Comparison of ENCODE assay signal across 1 cellular context in the genomic region with DNA sequence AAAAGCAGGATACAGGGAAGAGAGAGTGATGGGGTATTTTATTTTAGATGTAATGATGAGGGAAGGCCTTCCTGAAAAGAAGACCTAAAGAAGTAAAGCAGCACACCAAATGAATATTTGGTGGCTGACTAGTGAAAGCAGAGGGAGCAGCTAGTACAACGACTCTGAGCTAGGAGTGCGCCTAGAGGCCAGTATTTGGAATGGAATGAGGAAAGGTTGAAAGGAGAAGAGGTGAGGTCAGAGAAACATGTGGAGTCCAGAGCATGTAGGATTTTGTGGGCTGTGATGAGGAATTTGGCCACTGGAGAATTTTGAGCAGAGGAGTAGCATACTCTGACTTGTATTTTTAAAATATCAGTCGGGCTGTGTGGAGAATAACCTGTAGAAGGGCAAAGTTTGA.
TF ChIP-seq lines count a peak whose summit lies in the region.

No MANE protein-coding gene starts in this region.

TF ChIP-seq in IMR-90, 13 proteins besides CTCF, POLR2A, EP300 and RAD21:
- TF ChIP-seq MAFK (IDR thresholded peaks at IDR 0.05; ENCODE audit: low read depth, low read length) (no peak), CEBPB (IDR thresholded peaks at IDR 0.05; ENCODE audit: low read depth, low read length) (no peak), BHLHE40 (IDR thresholded peaks at IDR 0.05; ENCODE audit: low read depth, low read length) (no peak)
